In the genomic region with DNA sequence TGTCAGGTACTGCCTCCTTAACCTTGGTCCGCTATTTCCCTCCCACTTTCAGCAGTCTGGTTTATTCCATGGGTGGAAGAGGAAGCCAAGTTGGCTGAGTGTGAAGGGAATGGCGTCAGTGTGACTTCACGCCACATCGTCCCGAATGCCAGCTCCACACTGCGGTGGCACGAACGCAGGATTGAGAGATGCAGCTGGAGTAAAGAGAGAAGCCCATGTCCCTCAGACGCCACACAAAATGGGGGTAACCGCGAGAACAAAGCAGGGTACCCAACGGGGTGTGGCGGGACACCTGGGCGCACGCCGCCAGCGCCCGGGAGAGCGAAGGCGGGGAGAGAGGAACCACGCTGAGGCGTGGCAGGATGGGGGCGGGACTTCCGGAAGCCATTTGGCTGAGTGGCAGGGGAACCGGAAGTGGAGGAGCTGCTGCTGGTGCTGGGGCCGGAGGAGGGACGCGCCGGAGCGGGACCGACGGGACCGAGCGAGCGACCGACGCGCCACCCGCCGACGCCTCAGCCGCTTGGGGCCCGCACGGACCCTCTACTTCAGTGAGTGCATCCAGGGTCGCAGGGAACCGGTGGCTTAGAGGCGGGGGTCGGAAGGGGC, we compare ENCODE assay signal across 1 cellular context.
TF ChIP-seq lines count a peak whose summit lies in the region.

A gene with protein sequence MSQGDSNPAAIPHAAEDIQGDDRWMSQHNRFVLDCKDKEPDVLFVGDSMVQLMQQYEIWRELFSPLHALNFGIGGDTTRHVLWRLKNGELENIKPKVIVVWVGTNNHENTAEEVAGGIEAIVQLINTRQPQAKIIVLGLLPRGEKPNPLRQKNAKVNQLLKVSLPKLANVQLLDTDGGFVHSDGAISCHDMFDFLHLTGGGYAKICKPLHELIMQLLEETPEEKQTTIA (plus strand): TSS at position 417 of the 606 bp plus-strand sequence. CDS start 8,161 bp downstream, outside the sequence.

TF ChIP-seq in K562, 482 proteins besides CTCF, POLR2A, EP300 and RAD21 (continued from another document and continues in another):
- TF ChIP-seq, protein P1, sequence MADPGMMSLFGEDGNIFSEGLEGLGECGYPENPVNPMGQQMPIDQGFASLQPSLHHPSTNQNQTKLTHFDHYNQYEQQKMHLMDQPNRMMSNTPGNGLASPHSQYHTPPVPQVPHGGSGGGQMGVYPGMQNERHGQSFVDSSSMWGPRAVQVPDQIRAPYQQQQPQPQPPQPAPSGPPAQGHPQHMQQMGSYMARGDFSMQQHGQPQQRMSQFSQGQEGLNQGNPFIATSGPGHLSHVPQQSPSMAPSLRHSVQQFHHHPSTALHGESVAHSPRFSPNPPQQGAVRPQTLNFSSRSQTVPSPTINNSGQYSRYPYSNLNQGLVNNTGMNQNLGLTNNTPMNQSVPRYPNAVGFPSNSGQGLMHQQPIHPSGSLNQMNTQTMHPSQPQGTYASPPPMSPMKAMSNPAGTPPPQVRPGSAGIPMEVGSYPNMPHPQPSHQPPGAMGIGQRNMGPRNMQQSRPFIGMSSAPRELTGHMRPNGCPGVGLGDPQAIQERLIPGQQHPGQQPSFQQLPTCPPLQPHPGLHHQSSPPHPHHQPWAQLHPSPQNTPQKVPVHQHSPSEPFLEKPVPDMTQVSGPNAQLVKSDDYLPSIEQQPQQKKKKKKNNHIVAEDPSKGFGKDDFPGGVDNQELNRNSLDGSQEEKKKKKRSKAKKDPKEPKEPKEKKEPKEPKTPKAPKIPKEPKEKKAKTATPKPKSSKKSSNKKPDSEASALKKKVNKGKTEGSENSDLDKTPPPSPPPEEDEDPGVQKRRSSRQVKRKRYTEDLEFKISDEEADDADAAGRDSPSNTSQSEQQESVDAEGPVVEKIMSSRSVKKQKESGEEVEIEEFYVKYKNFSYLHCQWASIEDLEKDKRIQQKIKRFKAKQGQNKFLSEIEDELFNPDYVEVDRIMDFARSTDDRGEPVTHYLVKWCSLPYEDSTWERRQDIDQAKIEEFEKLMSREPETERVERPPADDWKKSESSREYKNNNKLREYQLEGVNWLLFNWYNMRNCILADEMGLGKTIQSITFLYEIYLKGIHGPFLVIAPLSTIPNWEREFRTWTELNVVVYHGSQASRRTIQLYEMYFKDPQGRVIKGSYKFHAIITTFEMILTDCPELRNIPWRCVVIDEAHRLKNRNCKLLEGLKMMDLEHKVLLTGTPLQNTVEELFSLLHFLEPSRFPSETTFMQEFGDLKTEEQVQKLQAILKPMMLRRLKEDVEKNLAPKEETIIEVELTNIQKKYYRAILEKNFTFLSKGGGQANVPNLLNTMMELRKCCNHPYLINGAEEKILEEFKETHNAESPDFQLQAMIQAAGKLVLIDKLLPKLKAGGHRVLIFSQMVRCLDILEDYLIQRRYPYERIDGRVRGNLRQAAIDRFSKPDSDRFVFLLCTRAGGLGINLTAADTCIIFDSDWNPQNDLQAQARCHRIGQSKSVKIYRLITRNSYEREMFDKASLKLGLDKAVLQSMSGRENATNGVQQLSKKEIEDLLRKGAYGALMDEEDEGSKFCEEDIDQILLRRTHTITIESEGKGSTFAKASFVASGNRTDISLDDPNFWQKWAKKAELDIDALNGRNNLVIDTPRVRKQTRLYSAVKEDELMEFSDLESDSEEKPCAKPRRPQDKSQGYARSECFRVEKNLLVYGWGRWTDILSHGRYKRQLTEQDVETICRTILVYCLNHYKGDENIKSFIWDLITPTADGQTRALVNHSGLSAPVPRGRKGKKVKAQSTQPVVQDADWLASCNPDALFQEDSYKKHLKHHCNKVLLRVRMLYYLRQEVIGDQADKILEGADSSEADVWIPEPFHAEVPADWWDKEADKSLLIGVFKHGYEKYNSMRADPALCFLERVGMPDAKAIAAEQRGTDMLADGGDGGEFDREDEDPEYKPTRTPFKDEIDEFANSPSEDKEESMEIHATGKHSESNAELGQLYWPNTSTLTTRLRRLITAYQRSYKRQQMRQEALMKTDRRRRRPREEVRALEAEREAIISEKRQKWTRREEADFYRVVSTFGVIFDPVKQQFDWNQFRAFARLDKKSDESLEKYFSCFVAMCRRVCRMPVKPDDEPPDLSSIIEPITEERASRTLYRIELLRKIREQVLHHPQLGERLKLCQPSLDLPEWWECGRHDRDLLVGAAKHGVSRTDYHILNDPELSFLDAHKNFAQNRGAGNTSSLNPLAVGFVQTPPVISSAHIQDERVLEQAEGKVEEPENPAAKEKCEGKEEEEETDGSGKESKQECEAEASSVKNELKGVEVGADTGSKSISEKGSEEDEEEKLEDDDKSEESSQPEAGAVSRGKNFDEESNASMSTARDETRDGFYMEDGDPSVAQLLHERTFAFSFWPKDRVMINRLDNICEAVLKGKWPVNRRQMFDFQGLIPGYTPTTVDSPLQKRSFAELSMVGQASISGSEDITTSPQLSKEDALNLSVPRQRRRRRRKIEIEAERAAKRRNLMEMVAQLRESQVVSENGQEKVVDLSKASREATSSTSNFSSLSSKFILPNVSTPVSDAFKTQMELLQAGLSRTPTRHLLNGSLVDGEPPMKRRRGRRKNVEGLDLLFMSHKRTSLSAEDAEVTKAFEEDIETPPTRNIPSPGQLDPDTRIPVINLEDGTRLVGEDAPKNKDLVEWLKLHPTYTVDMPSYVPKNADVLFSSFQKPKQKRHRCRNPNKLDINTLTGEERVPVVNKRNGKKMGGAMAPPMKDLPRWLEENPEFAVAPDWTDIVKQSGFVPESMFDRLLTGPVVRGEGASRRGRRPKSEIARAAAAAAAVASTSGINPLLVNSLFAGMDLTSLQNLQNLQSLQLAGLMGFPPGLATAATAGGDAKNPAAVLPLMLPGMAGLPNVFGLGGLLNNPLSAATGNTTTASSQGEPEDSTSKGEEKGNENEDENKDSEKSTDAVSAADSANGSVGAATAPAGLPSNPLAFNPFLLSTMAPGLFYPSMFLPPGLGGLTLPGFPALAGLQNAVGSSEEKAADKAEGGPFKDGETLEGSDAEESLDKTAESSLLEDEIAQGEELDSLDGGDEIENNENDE (IDR thresholded peaks at IDR 0.05; ENCODE audit: low read depth, low read length), result no peak
- TF ChIP-seq ZNF75A (CRISPR knock-in tag; IDR thresholded peaks at IDR 0.05) (no peak), U2AF2 (optimal IDR thresholded peaks at IDR 0.05; ENCODE audit: low read depth, low read length) (no peak), HOXB6 (CRISPR knock-in tag; IDR thresholded peaks at IDR 0.05; ENCODE audit: borderline replicate concordance) (no peak), KDM2B (CRISPR knock-in tag; IDR thresholded peaks at IDR 0.05) (no peak), FOXJ3 (CRISPR knock-in tag; IDR thresholded peaks at IDR 0.05) (no peak), HMG20B (CRISPR knock-in tag; IDR thresholded peaks at IDR 0.05) (no peak), HDAC8 (tag; IDR thresholded peaks at IDR 0.05) (0 out of 2 replicates have a peak, but pooled peaks have one; percentile 48), SIN3A (IDR thresholded peaks at IDR 0.05; ENCODE audit: borderline replicate concordance in 2 of 2, control insufficient read depth in 1 of 2, low read depth in 2 of 2, low read length in 2 of 2) (peak; percentile 67 to 78; a peak in 3 of 4 replicates), DIDO1 (tag; IDR thresholded peaks at IDR 0.05; ENCODE audit: low read depth) (no peak), PTRF (tag; IDR thresholded peaks at IDR 0.05) (no peak), ZKSCAN3 (CRISPR knock-in tag; IDR thresholded peaks at IDR 0.05) (no peak), FOXP1 (CRISPR knock-in tag; IDR thresholded peaks at IDR 0.05) (no peak), ZNF766 (CRISPR knock-in tag; conservative IDR thresholded peaks at IDR 0.05) (no peak), RFX1 (IDR thresholded peaks at IDR 0.05) (no peak)
- TF ChIP-seq, protein P2, sequence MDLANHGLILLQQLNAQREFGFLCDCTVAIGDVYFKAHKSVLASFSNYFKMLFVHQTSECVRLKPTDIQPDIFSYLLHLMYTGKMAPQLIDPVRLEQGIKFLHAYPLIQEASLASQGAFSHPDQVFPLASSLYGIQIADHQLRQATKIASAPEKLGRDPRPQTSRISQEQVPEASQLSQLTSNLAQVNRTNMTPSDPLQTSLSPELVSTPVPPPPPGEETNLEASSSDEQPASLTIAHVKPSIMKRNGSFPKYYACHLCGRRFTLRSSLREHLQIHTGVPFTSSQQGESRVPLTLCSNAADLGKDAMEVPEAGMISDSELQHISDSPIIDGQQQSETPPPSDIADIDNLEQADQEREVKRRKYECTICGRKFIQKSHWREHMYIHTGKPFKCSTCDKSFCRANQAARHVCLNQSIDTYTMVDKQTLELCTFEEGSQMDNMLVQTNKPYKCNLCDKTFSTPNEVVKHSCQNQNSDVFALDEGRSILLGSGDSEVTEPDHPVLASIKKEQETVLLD (IDR thresholded peaks at IDR 0.05), result peak; percentile 84; the same call in 1 of the 2 replicates
- TF ChIP-seq, protein P3, sequence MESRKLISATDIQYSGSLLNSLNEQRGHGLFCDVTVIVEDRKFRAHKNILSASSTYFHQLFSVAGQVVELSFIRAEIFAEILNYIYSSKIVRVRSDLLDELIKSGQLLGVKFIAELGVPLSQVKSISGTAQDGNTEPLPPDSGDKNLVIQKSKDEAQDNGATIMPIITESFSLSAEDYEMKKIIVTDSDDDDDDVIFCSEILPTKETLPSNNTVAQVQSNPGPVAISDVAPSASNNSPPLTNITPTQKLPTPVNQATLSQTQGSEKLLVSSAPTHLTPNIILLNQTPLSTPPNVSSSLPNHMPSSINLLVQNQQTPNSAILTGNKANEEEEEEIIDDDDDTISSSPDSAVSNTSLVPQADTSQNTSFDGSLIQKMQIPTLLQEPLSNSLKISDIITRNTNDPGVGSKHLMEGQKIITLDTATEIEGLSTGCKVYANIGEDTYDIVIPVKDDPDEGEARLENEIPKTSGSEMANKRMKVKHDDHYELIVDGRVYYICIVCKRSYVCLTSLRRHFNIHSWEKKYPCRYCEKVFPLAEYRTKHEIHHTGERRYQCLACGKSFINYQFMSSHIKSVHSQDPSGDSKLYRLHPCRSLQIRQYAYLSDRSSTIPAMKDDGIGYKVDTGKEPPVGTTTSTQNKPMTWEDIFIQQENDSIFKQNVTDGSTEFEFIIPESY (CRISPR knock-in tag; IDR thresholded peaks at IDR 0.05), result peak; percentile 54
- TF ChIP-seq, protein P4, sequence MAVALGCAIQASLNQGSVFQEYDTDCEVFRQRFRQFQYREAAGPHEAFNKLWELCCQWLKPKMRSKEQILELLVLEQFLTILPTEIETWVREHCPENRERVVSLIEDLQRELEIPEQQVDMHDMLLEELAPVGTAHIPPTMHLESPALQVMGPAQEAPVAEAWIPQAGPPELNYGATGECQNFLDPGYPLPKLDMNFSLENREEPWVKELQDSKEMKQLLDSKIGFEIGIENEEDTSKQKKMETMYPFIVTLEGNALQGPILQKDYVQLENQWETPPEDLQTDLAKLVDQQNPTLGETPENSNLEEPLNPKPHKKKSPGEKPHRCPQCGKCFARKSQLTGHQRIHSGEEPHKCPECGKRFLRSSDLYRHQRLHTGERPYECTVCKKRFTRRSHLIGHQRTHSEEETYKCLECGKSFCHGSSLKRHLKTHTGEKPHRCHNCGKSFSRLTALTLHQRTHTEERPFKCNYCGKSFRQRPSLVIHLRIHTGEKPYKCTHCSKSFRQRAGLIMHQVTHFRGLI (CRISPR knock-in tag; IDR thresholded peaks at IDR 0.05), result no peak
- TF ChIP-seq, protein P5, sequence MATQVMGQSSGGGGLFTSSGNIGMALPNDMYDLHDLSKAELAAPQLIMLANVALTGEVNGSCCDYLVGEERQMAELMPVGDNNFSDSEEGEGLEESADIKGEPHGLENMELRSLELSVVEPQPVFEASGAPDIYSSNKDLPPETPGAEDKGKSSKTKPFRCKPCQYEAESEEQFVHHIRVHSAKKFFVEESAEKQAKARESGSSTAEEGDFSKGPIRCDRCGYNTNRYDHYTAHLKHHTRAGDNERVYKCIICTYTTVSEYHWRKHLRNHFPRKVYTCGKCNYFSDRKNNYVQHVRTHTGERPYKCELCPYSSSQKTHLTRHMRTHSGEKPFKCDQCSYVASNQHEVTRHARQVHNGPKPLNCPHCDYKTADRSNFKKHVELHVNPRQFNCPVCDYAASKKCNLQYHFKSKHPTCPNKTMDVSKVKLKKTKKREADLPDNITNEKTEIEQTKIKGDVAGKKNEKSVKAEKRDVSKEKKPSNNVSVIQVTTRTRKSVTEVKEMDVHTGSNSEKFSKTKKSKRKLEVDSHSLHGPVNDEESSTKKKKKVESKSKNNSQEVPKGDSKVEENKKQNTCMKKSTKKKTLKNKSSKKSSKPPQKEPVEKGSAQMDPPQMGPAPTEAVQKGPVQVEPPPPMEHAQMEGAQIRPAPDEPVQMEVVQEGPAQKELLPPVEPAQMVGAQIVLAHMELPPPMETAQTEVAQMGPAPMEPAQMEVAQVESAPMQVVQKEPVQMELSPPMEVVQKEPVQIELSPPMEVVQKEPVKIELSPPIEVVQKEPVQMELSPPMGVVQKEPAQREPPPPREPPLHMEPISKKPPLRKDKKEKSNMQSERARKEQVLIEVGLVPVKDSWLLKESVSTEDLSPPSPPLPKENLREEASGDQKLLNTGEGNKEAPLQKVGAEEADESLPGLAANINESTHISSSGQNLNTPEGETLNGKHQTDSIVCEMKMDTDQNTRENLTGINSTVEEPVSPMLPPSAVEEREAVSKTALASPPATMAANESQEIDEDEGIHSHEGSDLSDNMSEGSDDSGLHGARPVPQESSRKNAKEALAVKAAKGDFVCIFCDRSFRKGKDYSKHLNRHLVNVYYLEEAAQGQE (CRISPR knock-in tag; IDR thresholded peaks at IDR 0.05; ENCODE audit: low read depth), result no peak
- TF ChIP-seq, protein P6, sequence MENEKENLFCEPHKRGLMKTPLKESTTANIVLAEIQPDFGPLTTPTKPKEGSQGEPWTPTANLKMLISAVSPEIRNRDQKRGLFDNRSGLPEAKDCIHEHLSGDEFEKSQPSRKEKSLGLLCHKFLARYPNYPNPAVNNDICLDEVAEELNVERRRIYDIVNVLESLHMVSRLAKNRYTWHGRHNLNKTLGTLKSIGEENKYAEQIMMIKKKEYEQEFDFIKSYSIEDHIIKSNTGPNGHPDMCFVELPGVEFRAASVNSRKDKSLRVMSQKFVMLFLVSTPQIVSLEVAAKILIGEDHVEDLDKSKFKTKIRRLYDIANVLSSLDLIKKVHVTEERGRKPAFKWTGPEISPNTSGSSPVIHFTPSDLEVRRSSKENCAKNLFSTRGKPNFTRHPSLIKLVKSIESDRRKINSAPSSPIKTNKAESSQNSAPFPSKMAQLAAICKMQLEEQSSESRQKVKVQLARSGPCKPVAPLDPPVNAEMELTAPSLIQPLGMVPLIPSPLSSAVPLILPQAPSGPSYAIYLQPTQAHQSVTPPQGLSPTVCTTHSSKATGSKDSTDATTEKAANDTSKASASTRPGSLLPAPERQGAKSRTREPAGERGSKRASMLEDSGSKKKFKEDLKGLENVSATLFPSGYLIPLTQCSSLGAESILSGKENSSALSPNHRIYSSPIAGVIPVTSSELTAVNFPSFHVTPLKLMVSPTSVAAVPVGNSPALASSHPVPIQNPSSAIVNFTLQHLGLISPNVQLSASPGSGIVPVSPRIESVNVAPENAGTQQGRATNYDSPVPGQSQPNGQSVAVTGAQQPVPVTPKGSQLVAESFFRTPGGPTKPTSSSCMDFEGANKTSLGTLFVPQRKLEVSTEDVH (IDR thresholded peaks at IDR 0.05; ENCODE audit: low read depth, partially characterized antibody), result peak; percentile 75
- TF ChIP-seq, protein P7, sequence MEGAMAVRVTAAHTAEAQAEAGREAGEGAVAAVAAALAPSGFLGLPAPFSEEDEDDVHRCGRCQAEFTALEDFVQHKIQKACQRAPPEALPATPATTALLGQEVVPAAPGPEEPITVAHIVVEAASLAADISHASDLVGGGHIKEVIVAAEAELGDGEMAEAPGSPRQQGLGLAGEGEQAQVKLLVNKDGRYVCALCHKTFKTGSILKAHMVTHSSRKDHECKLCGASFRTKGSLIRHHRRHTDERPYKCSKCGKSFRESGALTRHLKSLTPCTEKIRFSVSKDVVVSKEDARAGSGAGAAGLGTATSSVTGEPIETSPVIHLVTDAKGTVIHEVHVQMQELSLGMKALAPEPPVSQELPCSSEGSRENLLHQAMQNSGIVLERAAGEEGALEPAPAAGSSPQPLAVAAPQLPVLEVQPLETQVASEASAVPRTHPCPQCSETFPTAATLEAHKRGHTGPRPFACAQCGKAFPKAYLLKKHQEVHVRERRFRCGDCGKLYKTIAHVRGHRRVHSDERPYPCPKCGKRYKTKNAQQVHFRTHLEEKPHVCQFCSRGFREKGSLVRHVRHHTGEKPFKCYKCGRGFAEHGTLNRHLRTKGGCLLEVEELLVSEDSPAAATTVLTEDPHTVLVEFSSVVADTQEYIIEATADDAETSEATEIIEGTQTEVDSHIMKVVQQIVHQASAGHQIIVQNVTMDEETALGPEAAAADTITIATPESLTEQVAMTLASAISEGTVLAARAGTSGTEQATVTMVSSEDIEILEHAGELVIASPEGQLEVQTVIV (CRISPR knock-in tag; IDR thresholded peaks at IDR 0.05; ENCODE audit: borderline replicate concordance), result 0 out of 2 replicates have a peak, but pooled peaks have one; percentile 21
